Comparison of ENCODE assay signal across 15 cellular contexts in genomic region chr21:38208118-38208517, GRCh38. TPM values are rescaled to one million over a fixed set of nuclear protein-coding genes. Genes with fewer than 3 reads are reported as not detected.
"Had no signal": no experiment of that assay in that cellular context is flagged by ENCODE, and none has a peak within 500 bp of the region (broad histone marks: within the 10 kb centered on the region; RNA-seq: fewer than 3 reads in every experiment).

No MANE protein-coding gene starts in this region.

- H3K4me3 ChIP-seq: gastroesophageal sphincter, heart right ventricle, thyroid gland had no signal

- DNase-seq: activated CD4-positive, alpha-beta memory T cell treated with anti-CD3 and anti-CD28 coated beads for 36 hours; dermis blood vessel endothelial cell; endodermal cell; erythroblast; heart right ventricle; stimulated activated CD4-positive, alpha-beta T cell treated with anti-CD3 and anti-CD28 coated beads, Interleukin-2, amount 100 ng/mL, for 48 hours; stimulated activated naive B cell treated with anti-CD40 and anti-IgM and Interleukin-4, amounts not matched to agents 10 μg/mL and 1 μg/mL and 100 μg/mL, for 72 hours; SW 1271; thyroid gland had no signal

- ATAC-seq: activated CD4-positive, CD25-positive, alpha-beta regulatory T cell treated with anti-CD3 and anti-CD28 coated beads, Interleukin-2, amount 50 U/mL, for 24 hours; gastroesophageal sphincter; heart right ventricle; left lobe of liver; stimulated activated naive B cell treated with anti-CD40 and anti-IgM and Interleukin-4, amounts not matched to agents 10 μg/mL and 1 μg/mL and 100 μg/mL, for 72 hours had no signal

- H3K27ac ChIP-seq: gastroesophageal sphincter, heart right ventricle, parathyroid adenoma, thyroid gland had no signal

- H3K4me1 ChIP-seq: gastroesophageal sphincter, heart right ventricle, parathyroid adenoma, thyroid gland had no signal

- H3K9me3 ChIP-seq: thyroid gland had no signal

- H3K4me3 Mint-ChIP-seq: activated CD4-positive, alpha-beta memory T cell treated with anti-CD3 and anti-CD28 coated beads for 36 hours; endodermal cell; neural crest cell; stimulated activated naive B cell treated with anti-CD40 and anti-IgM and Interleukin-4, amounts not matched to agents 10 μg/mL and 1 μg/mL and 100 μg/mL, for 72 hours had no signal

- H3K36me3 Mint-ChIP-seq: activated CD4-positive, alpha-beta memory T cell treated with anti-CD3 and anti-CD28 coated beads for 36 hours; stimulated activated naive B cell treated with anti-CD40 and anti-IgM and Interleukin-4, amounts not matched to agents 10 μg/mL and 1 μg/mL and 100 μg/mL, for 72 hours had no signal

- H3K27ac Mint-ChIP-seq: activated CD4-positive, alpha-beta memory T cell treated with anti-CD3 and anti-CD28 coated beads for 36 hours; endodermal cell; stimulated activated naive B cell treated with anti-CD40 and anti-IgM and Interleukin-4, amounts not matched to agents 10 μg/mL and 1 μg/mL and 100 μg/mL, for 72 hours had no signal

- H3K4me1 Mint-ChIP-seq: neural crest cell; stimulated activated naive B cell treated with anti-CD40 and anti-IgM and Interleukin-4, amounts not matched to agents 10 μg/mL and 1 μg/mL and 100 μg/mL, for 72 hours had no signal

- H3K9me3 Mint-ChIP-seq: activated CD4-positive, alpha-beta memory T cell treated with anti-CD3 and anti-CD28 coated beads for 36 hours; stimulated activated naive B cell treated with anti-CD40 and anti-IgM and Interleukin-4, amounts not matched to agents 10 μg/mL and 1 μg/mL and 100 μg/mL, for 72 hours had no signal

- H3K36me3 ChIP-seq: gastroesophageal sphincter, heart right ventricle, thyroid gland had no signal

- H3K27me3 ChIP-seq: thyroid gland had no signal

- H2AFZ ChIP-seq: parathyroid adenoma had no signal

- H3K79me2 ChIP-seq: parathyroid adenoma had no signal

RNA-seq across cellular contexts. Expression of gene KCNJ15, which starts 48.7 kb away (rescaled TPM):
- total RNA-seq: cerebellum, endodermal cell had no signal
